Comparison of ENCODE assay signal across 28 cellular contexts in genomic region chr11:132349806-132350733, GRCh38.
DNase-seq lines count a peak whose midpoint lies in the region; ATAC-seq and TF ChIP-seq lines count a peak whose summit lies in the region.
"Had no signal": no experiment of that assay in that cellular context is flagged by ENCODE, and none has a peak within 500 bp of the region (broad histone marks: within the 10 kb centered on the region; RNA-seq: fewer than 3 reads in every experiment).

No MANE protein-coding gene starts in this region.

- no peaks in the 10 kb centered on the region for H3K27me3 Mint-ChIP-seq in CD4-positive, CD25-positive, alpha-beta regulatory T cell
- peaks cover 4% of the 10 kb centered on the region for H3K27me3 Mint-ChIP-seq in chondrocyte (ENCODE audit: low read depth)
- H3K27me3 Mint-ChIP-seq in CD8-positive, alpha-beta memory T cell, result peaks cover 0 to 5% of the 10 kb centered on the region in 2 donors
- H3K27me3 Mint-ChIP-seq: activated CD4-positive, alpha-beta T cell treated with anti-CD3 and anti-CD28 coated beads, Interleukin-2, amount 10 ng/mL, durations not matched to agents 7 days and 5 days; activated CD8-positive, alpha-beta memory T cell treated with anti-CD3 and anti-CD28 coated beads, Interleukin-2, amount 10 ng/mL, durations not matched to agents 7 days and 5 days; activated naive CD8-positive, alpha-beta T cell treated with anti-CD3 and anti-CD28 coated beads for 36 hours; naive B cell had no signal

- TF ChIP-seq CTCF in chondrocyte (IDR thresholded peaks at IDR 0.05), result no peak

- H3K4me1 ChIP-seq in CD4-positive, CD25-positive, alpha-beta regulatory T cell (ENCODE audit: control insufficient read depth, insufficient read depth, low read length, poor library complexity, severe bottlenecking), result peaks cover 22% of the 10 kb centered on the region
- H3K4me1 ChIP-seq in CD8-positive, alpha-beta memory T cell (ENCODE audit: insufficient read depth, low read length), result no peaks in the 10 kb centered on the region
- H3K4me1 ChIP-seq: ascending aorta, suprapubic skin had no signal

- H3K9me3 Mint-ChIP-seq in CD4-positive, CD25-positive, alpha-beta regulatory T cell, result peaks cover 0 to 2% (median 1%) of the 10 kb centered on the region in 7 donors
- no peaks in the 10 kb centered on the region for H3K9me3 Mint-ChIP-seq in chondrocyte (ENCODE audit: low read depth)
- peaks cover 0 to 6% (median 0%) of the 10 kb centered on the region in 5 donors for H3K9me3 Mint-ChIP-seq in CD8-positive, alpha-beta memory T cell
- H3K9me3 Mint-ChIP-seq: activated naive CD8-positive, alpha-beta T cell treated with anti-CD3 and anti-CD28 coated beads for 36 hours had no signal

- peaks cover 1 to 29% (median 14%) of the 10 kb centered on the region in 4 donors for H3K4me1 Mint-ChIP-seq in CD4-positive, CD25-positive, alpha-beta regulatory T cell
- peaks cover 21% of the 10 kb centered on the region for H3K4me1 Mint-ChIP-seq in chondrocyte (ENCODE audit: low read depth)
- H3K4me1 Mint-ChIP-seq in CD8-positive, alpha-beta memory T cell, result peaks cover 5 to 21% (median 19%) of the 10 kb centered on the region in 3 donors
- H3K4me1 Mint-ChIP-seq: activated naive CD8-positive, alpha-beta T cell treated with anti-CD3 and anti-CD28 coated beads for 36 hours; naive B cell had no signal

- H3K4me3 ChIP-seq in CD4-positive, CD25-positive, alpha-beta regulatory T cell (ENCODE audit: low read depth, low read length), result no peak overlapping the region
- H3K4me3 ChIP-seq in CD8-positive, alpha-beta memory T cell (ENCODE audit: low read length), result no peak overlapping the region
- H3K4me3 ChIP-seq: ascending aorta, suprapubic skin had no signal

- no peak for DNase-seq in CD4-positive, CD25-positive, alpha-beta regulatory T cell
- DNase-seq in HS-5 (ENCODE audit: low read depth), result peak; percentile 13
- DNase-seq in astrocyte of the hippocampus (ENCODE audit: low read depth, low spot score), result peak; percentile 18
- DNase-seq in medulla oblongata (ENCODE audit: extremely low spot score), result peak; percentile 14
- no peak for DNase-seq in chondrocyte (ENCODE audit: low spot score)
- no peak for DNase-seq in CD8-positive, alpha-beta memory T cell
- no peak for DNase-seq in effector CD4-positive, alpha-beta T cell
- DNase-seq: activated CD4-positive, alpha-beta T cell treated with anti-CD3 and anti-CD28 coated beads, Interleukin-2, amount 10 ng/mL, durations not matched to agents 7 days and 5 days; activated CD8-positive, alpha-beta memory T cell treated with anti-CD3 and anti-CD28 coated beads, Interleukin-2, amount 10 ng/mL, durations not matched to agents 7 days and 5 days; activated naive CD8-positive, alpha-beta T cell treated with anti-CD3 and anti-CD28 coated beads for 36 hours; C1 segment of cervical spinal cord; Calu3; effector memory CD4-positive, alpha-beta T cell; HCEC 1CT; mesendoderm; naive B cell; NCI-H1092 treated with DMSO at 0.1 percent for 48 hours; NCI-H2029; NCI-H2227 treated with DMSO at 0.1 percent for 48 hours; NCI-H69; nucleus accumbens; SK-N-SH; stimulated activated CD4-positive, alpha-beta T cell treated with anti-CD3 and anti-CD28 coated beads, Interleukin-2, amount 100 ng/mL, for 48 hours had no signal

- no peaks in the 10 kb centered on the region for H3K36me3 ChIP-seq in CD4-positive, CD25-positive, alpha-beta regulatory T cell (ENCODE audit: control insufficient read depth, insufficient read depth, low read length)
- no peaks in the 10 kb centered on the region for H3K36me3 ChIP-seq in CD8-positive, alpha-beta memory T cell (ENCODE audit: insufficient read depth, low read length)
- H3K36me3 ChIP-seq: ascending aorta, suprapubic skin had no signal

- H3K27ac ChIP-seq in CD4-positive, CD25-positive, alpha-beta regulatory T cell (ENCODE audit: insufficient read depth, low read length, poor library complexity, severe bottlenecking), result no peak overlapping the region
- no peak overlapping the region for H3K27ac ChIP-seq in CD8-positive, alpha-beta memory T cell (ENCODE audit: low read depth, low read length)
- H3K27ac ChIP-seq: ascending aorta, suprapubic skin had no signal

- H3K27me3 ChIP-seq in CD4-positive, CD25-positive, alpha-beta regulatory T cell (ENCODE audit: control insufficient read depth, insufficient read depth, low read length), result no peaks in the 10 kb centered on the region
- H3K27me3 ChIP-seq in CD8-positive, alpha-beta memory T cell (ENCODE audit: insufficient read depth, low read length, poor library complexity, severe bottlenecking), result no peaks in the 10 kb centered on the region
- H3K27me3 ChIP-seq: ascending aorta had no signal

- CTCF ChIA-PET in CD8-positive, alpha-beta memory T cell (lab: Charles Lee), result no interaction called here

- no peaks in the 10 kb centered on the region for H3K9me3 ChIP-seq in CD4-positive, CD25-positive, alpha-beta regulatory T cell (ENCODE audit: control insufficient read depth in 2 of 2, low read length in 2 of 2)
- no peaks in the 10 kb centered on the region for H3K9me3 ChIP-seq in CD8-positive, alpha-beta memory T cell (ENCODE audit: low read length)
- H3K9me3 ChIP-seq: ascending aorta, SK-N-SH, suprapubic skin had no signal

- H3K36me3 Mint-ChIP-seq in CD4-positive, CD25-positive, alpha-beta regulatory T cell, result no peaks in the 10 kb centered on the region
- no peaks in the 10 kb centered on the region for H3K36me3 Mint-ChIP-seq in chondrocyte (ENCODE audit: low read depth)
- H3K36me3 Mint-ChIP-seq in CD8-positive, alpha-beta memory T cell, result no peaks in the 10 kb centered on the region
- H3K36me3 Mint-ChIP-seq: activated CD8-positive, alpha-beta memory T cell treated with anti-CD3 and anti-CD28 coated beads, Interleukin-2, amount 10 ng/mL, durations not matched to agents 7 days and 5 days; activated naive CD8-positive, alpha-beta T cell treated with anti-CD3 and anti-CD28 coated beads for 36 hours; naive B cell; stimulated activated effector memory CD8-positive, alpha-beta T cell treated with anti-CD3 and anti-CD28 coated beads, Interleukin-12 subunit alpha, Interleukin-12 subunit beta, amount 100 ng/mL, for 72 hours had no signal

- H3K27ac Mint-ChIP-seq in CD4-positive, CD25-positive, alpha-beta regulatory T cell, result peak overlapping the region in 2 of 3 donors; percentile 21 to 47
- H3K27ac Mint-ChIP-seq in chondrocyte (ENCODE audit: unreplicated experiment), result no peak overlapping the region
- no peak overlapping the region for H3K27ac Mint-ChIP-seq in CD8-positive, alpha-beta memory T cell
- H3K27ac Mint-ChIP-seq: activated CD4-positive, alpha-beta T cell treated with anti-CD3 and anti-CD28 coated beads, Interleukin-2, amount 10 ng/mL, durations not matched to agents 7 days and 5 days; activated CD8-positive, alpha-beta memory T cell treated with anti-CD3 and anti-CD28 coated beads, Interleukin-2, amount 10 ng/mL, durations not matched to agents 7 days and 5 days; activated naive CD8-positive, alpha-beta T cell treated with anti-CD3 and anti-CD28 coated beads for 36 hours; activated T-helper 2 cell treated with anti-CD3 and anti-CD28 coated beads, Interferon-gamma antibody, Interleukin-2, Interleukin-4, amounts not matched to agents 10 μg/mL and 5 μg/mL and 100 μg/mL, durations not matched to agents 14 hours and 24 hours and 36 hours; naive B cell; stimulated activated effector memory CD8-positive, alpha-beta T cell treated with anti-CD3 and anti-CD28 coated beads, Interleukin-12 subunit alpha, Interleukin-12 subunit beta, amount 100 ng/mL, for 72 hours had no signal

- no peak for ATAC-seq in CD4-positive, CD25-positive, alpha-beta regulatory T cell (ENCODE audit: low read depth in 2 of 2)
- ATAC-seq: activated CD8-positive, alpha-beta memory T cell treated with anti-CD3 and anti-CD28 coated beads, Interleukin-2, amount 10 ng/mL, durations not matched to agents 7 days and 5 days; esophagus mucosa; stimulated activated effector memory CD8-positive, alpha-beta T cell treated with anti-CD3 and anti-CD28 coated beads, Interleukin-12 subunit alpha, Interleukin-12 subunit beta, amount 100 ng/mL, for 72 hours had no signal

- POLR2A ChIA-PET in CD8-positive, alpha-beta memory T cell (lab: Charles Lee), result no interaction called here

- peak overlapping the region in 2 of 4 donors; percentile 32 to 40 for H3K4me3 Mint-ChIP-seq in CD4-positive, CD25-positive, alpha-beta regulatory T cell
- H3K4me3 Mint-ChIP-seq in chondrocyte (ENCODE audit: unreplicated experiment), result no peak overlapping the region
- H3K4me3 Mint-ChIP-seq in CD8-positive, alpha-beta memory T cell, result no peak overlapping the region
- H3K4me3 Mint-ChIP-seq: activated CD4-positive, alpha-beta T cell treated with anti-CD3 and anti-CD28 coated beads, Interleukin-2, amount 10 ng/mL, durations not matched to agents 7 days and 5 days; activated CD8-positive, alpha-beta memory T cell treated with anti-CD3 and anti-CD28 coated beads, Interleukin-2, amount 10 ng/mL, durations not matched to agents 7 days and 5 days; activated naive CD8-positive, alpha-beta T cell treated with anti-CD3 and anti-CD28 coated beads for 36 hours; naive B cell; stimulated activated effector memory CD8-positive, alpha-beta T cell treated with anti-CD3 and anti-CD28 coated beads, Interleukin-12 subunit alpha, Interleukin-12 subunit beta, amount 100 ng/mL, for 72 hours had no signal

Comparison
In these comparisons a context has a peak if more than half of its experiments do, and no peak if none do; other contexts are left out.
1. DNase-seq: peak in HS-5 (single experiment), astrocyte of the hippocampus (single experiment) and medulla oblongata (single experiment); none in CD4-positive, CD25-positive, alpha-beta regulatory T cell (0 of 3), chondrocyte (single experiment), CD8-positive, alpha-beta memory T cell (0 of 5) and effector CD4-positive, alpha-beta T cell (single experiment).
2. H3K27ac Mint-ChIP-seq: peak in CD4-positive, CD25-positive, alpha-beta regulatory T cell (2 of 3); none in chondrocyte (single experiment) and CD8-positive, alpha-beta memory T cell (0 of 8).